11 cellular contexts compared by ENCODE assay signal in the genomic region with DNA sequence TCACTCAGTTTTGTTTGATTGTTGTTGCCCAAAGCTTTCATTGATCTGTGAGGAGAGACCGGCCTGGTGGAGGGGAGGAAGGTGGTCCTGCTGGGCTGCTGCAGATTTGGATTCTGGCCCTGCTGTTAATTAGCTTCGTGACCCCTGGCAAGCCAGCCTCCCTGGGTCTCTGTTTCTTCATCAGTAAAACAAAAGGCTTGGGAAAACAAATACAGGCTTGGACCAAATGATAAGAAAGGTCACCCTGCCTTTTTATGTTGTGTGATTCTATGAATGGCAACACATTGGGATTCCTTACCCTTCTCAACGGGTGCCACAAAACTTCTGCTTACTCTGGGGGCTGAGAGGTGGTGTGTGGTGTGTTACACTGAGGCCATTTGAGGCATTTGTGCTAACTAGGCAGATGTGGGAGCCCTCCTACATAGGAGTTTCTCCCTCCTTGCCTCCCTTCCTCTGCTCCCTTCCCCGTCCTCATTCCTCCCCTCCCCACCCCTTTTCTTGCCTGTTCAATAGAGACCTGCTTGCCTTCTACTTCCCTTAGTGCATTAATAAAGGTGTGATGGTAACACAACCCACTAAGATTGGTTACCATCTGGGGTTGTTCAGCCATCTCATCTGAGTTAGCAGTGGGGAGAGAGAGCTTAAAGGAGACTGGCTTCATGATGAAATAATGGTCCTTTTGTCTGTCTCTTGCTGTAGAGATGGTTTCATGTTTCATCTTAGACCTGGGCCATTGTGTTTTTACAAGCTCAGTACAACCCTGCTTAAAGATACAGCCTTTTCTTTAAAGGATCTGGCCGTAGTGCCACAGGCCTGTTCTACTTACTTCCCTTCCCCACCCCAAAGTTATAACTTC.
A peak's percentile ranks its signal among the peaks of the same experiment; 100 is the strongest.
DNase-seq lines count a peak whose midpoint lies in the region; ATAC-seq and TF ChIP-seq lines count a peak whose summit lies in the region.
"Had no signal": no experiment of that assay in that cellular context is flagged by ENCODE, and none has a peak within 500 bp of the region (broad histone marks: within the 10 kb centered on the region; RNA-seq: fewer than 3 reads in every experiment).

No MANE protein-coding gene starts in this region.

- peak; percentile 26 for DNase-seq in HPDE6-E6E7 (ENCODE audit: extremely low spot score)
- no peak for DNase-seq in WTC11 (ENCODE audit: low spot score)
- DNase-seq in heart right ventricle: no peak
- DNase-seq in retina: peak; percentile 35
- DNase-seq in SK-N-DZ (ENCODE audit: low spot score): no peak
- no peak for DNase-seq in activated naive CD4-positive, alpha-beta T cell treated with anti-CD3 and anti-CD28 coated beads, Interleukin-2, amount 50 U/mL, for 72 hours (ENCODE audit: low spot score in 2 of 2)
- DNase-seq in stimulated activated naive CD4-positive, alpha-beta T cell (lab: John Stamatoyannopoulos, UW): no peak
- DNase-seq: activated naive CD4-positive, alpha-beta T cell treated with Interleukin-2 at 50 U/mL for 16 hours; GOT3 had no signal

- peak; percentile 90 for ATAC-seq in WTC11
- ATAC-seq in heart right ventricle: peak in 5 of 8 donors; percentile 13 to 45 (median 25)
- ATAC-seq in activated naive CD4-positive, alpha-beta T cell treated with anti-CD3 and anti-CD28 coated beads, Interleukin-2, amount 50 U/mL, for 72 hours: no peak
- no peak for ATAC-seq in GM18502 (IDR thresholded peaks at IDR 0.05; ENCODE audit: poor library complexity, unreplicated experiment)

- POLR2A ChIA-PET in WTC11 (lab: Charles Lee): interaction anchor here (1.2 to 1.4 kb wide), 2 partner anchors 9 to 96 kb away, joined by 3 to 5 read pairs; a partner anchor contains a TSS

- WGBS in heart right ventricle, 2 donors: 50 to 53% methylated on average over 5 of the region's 5 CpGs

- peak overlapping the region; percentile 58 for H3K27ac Mint-ChIP-seq in WTC11
- H3K27ac Mint-ChIP-seq in activated naive CD4-positive, alpha-beta T cell treated with anti-CD3 and anti-CD28 coated beads, Interleukin-2, amount 50 U/mL, for 72 hours: no peak overlapping the region
- H3K27ac Mint-ChIP-seq: T-helper 1 cell treated with Interleukin-12 subunit alpha and Interleukin-12 subunit beta and Interleukin-4 antibody, amounts not matched to agents 30 μg/mL and 1 μg/mL, for 36 hours had no signal

- CTCF ChIA-PET in WTC11 (lab: Charles Lee): interaction anchor here (1.1 to 3.5 kb wide), 4 partner anchors 10 to 54 kb away, joined by 6 to 19 read pairs (median 8); no protein-coding TSS in a partner anchor

- peaks cover 0 to 68% (median 36%) of the 10 kb centered on the region in 9 donors for H3K4me1 ChIP-seq in heart right ventricle

- TF ChIP-seq CTCF in WTC11 (IDR thresholded peaks at IDR 0.05) (no peak), heart right ventricle (IDR thresholded peaks at IDR 0.05) (no peak)

- H3K4me3 ChIP-seq in heart right ventricle: no peak overlapping the region

- peaks cover 0 to 19% (median 6%) of the 10 kb centered on the region in 9 donors for H3K36me3 ChIP-seq in heart right ventricle

- no peaks in the 10 kb centered on the region for H3K9me3 ChIP-seq in heart right ventricle

- intact Hi-C loops in heart right ventricle (cut with DNase I): no loop called here

- H3K27me3 Mint-ChIP-seq in WTC11 (ENCODE audit: low read depth): no peaks in the 10 kb centered on the region

- H3K4me1 Mint-ChIP-seq in WTC11: peaks cover 33% of the 10 kb centered on the region

- H3K36me3 Mint-ChIP-seq in WTC11: peaks cover 4% of the 10 kb centered on the region; the same call in 1 of the 2 replicates
- H3K36me3 Mint-ChIP-seq in activated naive CD4-positive, alpha-beta T cell treated with anti-CD3 and anti-CD28 coated beads, Interleukin-2, amount 50 U/mL, for 72 hours: no peaks in the 10 kb centered on the region

- H3K27ac ChIP-seq in heart right ventricle: peak overlapping the region in 8 of 10 donors; percentile 1 to 74 (median 59)

- H3K27me3 ChIP-seq in heart right ventricle: no peaks in the 10 kb centered on the region

- no peaks in the 10 kb centered on the region for H3K9me3 Mint-ChIP-seq in WTC11
- H3K9me3 Mint-ChIP-seq in activated naive CD4-positive, alpha-beta T cell treated with anti-CD3 and anti-CD28 coated beads, Interleukin-2, amount 50 U/mL, for 72 hours: no peaks in the 10 kb centered on the region
- H3K9me3 Mint-ChIP-seq: T-helper 1 cell treated with Interleukin-12 subunit alpha and Interleukin-12 subunit beta and Interleukin-4 antibody, amounts not matched to agents 30 μg/mL and 1 μg/mL, for 36 hours had no signal

- peak overlapping the region; percentile 18; the same call in 1 of the 2 replicates for H3K4me3 Mint-ChIP-seq in WTC11
- H3K4me3 Mint-ChIP-seq: T-helper 1 cell treated with Interleukin-12 subunit alpha and Interleukin-12 subunit beta and Interleukin-4 antibody, amounts not matched to agents 30 μg/mL and 1 μg/mL, for 36 hours had no signal

TF ChIP-seq in WTC11, 78 proteins besides CTCF, POLR2A, EP300 and RAD21:
- TF ChIP-seq ZNF423 (CRISPR knock-in tag; IDR thresholded peaks at IDR 0.05): peak; percentile 85
- TF ChIP-seq, protein P1, sequence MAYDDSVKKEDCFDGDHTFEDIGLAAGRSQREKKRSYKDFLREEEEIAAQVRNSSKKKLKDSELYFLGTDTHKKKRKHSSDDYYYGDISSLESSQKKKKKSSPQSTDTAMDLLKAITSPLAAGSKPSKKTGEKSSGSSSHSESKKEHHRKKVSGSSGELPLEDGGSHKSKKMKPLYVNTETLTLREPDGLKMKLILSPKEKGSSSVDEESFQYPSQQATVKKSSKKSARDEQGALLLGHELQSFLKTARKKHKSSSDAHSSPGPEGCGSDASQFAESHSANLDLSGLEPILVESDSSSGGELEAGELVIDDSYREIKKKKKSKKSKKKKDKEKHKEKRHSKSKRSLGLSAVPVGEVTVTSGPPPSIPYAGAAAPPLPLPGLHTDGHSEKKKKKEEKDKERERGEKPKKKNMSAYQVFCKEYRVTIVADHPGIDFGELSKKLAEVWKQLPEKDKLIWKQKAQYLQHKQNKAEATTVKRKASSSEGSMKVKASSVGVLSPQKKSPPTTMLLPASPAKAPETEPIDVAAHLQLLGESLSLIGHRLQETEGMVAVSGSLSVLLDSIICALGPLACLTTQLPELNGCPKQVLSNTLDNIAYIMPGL (CRISPR knock-in tag; IDR thresholded peaks at IDR 0.05): no peak

Comparison
In these comparisons a context has a peak if more than half of its experiments do, and no peak if none do; other contexts are left out.
1. DNase-seq: peak in HPDE6-E6E7 (single experiment) and retina (single experiment); none in WTC11 (single experiment), heart right ventricle (0 of 2), SK-N-DZ (single experiment), activated naive CD4-positive, alpha-beta T cell treated with anti-CD3 and anti-CD28 coated beads, Interleukin-2, amount 50 U/mL, for 72 hours (0 of 2) and stimulated activated naive CD4-positive, alpha-beta T cell (0 of 6).
2. ATAC-seq: peak in WTC11 (single experiment) and heart right ventricle (5 of 8); none in activated naive CD4-positive, alpha-beta T cell treated with anti-CD3 and anti-CD28 coated beads, Interleukin-2, amount 50 U/mL, for 72 hours (0 of 2) and GM18502 (single experiment).